In the genomic region with DNA sequence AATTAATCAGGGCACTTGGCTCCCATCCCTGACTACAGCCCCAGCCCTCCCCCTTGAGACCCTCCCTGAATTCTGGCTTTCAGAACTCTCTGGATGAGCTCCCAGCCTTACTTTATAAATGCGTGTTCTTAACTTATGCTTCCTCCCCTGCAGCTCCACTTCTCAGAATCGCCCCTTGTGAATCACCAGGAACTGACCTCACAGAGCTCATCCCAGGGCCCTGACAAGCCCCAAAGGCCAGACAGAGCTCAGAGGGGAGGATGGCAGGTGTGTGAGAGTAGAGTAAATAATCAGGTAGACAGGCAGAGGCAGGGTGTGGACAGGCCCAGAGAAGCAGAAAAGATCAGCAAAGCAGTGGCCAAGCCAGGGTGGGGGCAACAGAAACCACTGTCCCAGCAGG, we compare ENCODE assay signal across 1 cellular context.
TF ChIP-seq lines count a peak whose summit lies in the region.

No MANE protein-coding gene starts in this region.

TF ChIP-seq in WTC11, 78 proteins besides CTCF, POLR2A, EP300 and RAD21 (continued from another document):
- no peak for TF ChIP-seq ARID4B (CRISPR knock-in tag; IDR thresholded peaks at IDR 0.05; ENCODE audit: borderline replicate concordance)
- no peak for TF ChIP-seq ZBTB21 (CRISPR knock-in tag; IDR thresholded peaks at IDR 0.05; ENCODE audit: borderline replicate concordance)
- no peak for TF ChIP-seq MYBL2 (CRISPR knock-in tag; IDR thresholded peaks at IDR 0.05)
- TF ChIP-seq, protein P1, sequence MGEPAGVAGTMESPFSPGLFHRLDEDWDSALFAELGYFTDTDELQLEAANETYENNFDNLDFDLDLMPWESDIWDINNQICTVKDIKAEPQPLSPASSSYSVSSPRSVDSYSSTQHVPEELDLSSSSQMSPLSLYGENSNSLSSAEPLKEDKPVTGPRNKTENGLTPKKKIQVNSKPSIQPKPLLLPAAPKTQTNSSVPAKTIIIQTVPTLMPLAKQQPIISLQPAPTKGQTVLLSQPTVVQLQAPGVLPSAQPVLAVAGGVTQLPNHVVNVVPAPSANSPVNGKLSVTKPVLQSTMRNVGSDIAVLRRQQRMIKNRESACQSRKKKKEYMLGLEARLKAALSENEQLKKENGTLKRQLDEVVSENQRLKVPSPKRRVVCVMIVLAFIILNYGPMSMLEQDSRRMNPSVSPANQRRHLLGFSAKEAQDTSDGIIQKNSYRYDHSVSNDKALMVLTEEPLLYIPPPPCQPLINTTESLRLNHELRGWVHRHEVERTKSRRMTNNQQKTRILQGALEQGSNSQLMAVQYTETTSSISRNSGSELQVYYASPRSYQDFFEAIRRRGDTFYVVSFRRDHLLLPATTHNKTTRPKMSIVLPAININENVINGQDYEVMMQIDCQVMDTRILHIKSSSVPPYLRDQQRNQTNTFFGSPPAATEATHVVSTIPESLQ (CRISPR knock-in tag; IDR thresholded peaks at IDR 0.05) = no peak
- TF ChIP-seq OVOL2 (CRISPR knock-in tag; IDR thresholded peaks at IDR 0.05; ENCODE audit: borderline replicate concordance) = no peak
- TF ChIP-seq JUN (CRISPR knock-in tag; IDR thresholded peaks at IDR 0.05) = no peak
- TF ChIP-seq ZNF532 (CRISPR knock-in tag; IDR thresholded peaks at IDR 0.05; ENCODE audit: borderline replicate concordance) = no peak
- TF ChIP-seq ESRRA (CRISPR knock-in tag; IDR thresholded peaks at IDR 0.05; ENCODE audit: borderline replicate concordance) = no peak
- TF ChIP-seq, protein P2, sequence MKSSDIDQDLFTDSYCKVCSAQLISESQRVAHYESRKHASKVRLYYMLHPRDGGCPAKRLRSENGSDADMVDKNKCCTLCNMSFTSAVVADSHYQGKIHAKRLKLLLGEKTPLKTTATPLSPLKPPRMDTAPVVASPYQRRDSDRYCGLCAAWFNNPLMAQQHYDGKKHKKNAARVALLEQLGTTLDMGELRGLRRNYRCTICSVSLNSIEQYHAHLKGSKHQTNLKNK (CRISPR knock-in tag; IDR thresholded peaks at IDR 0.05) = no peak
